11 cellular contexts compared by ENCODE assay signal in the genomic region with DNA sequence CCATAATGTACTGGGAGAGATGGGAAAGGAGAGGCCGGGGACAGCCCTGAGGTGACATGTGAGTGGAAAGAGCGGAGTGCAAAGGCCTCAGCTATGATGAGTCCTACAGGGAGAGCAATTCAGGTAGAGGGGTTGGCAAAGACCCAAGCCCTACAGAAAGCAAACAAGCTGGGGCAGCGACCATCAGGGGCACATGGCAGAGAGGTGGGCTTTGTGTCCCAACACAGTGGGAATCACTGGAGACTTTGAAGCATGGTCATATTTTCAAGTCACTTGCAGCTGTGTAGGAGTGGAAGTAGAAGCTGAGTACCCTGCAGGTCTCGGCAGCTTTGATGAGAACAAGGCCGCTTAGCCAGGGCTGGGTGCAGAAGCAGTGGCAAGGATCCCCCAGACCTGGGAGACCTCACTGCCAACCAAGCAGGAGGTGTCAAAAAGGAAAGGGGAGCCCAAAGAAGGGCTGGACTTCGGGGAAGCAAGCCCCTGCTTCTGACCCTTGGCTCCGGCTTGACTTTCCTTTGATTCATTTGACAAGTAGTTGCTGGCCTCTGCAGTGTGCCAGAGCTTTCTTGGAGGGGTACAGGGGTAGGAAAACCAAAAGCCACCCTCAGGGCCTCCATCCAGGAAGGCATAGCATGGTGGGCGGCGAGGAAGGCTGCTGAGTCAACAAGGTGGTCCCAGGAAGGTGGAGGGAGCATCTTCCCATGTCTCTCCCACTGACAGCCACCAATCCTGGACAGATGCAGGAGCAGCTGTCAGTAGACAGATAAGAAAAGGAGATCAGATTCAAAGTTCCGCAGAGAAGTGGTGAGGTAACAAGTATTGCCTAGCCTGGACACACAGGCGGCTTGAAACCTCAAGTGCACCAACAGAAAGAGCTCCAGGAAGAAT. TPM values are rescaled to one million over a fixed set of nuclear protein-coding genes. Genes with fewer than 3 reads are reported as not detected.
A peak's percentile ranks its signal among the peaks of the same experiment; 100 is the strongest.
DNase-seq lines count a peak whose midpoint lies in the region; ATAC-seq and TF ChIP-seq lines count a peak whose summit lies in the region.
"Had no signal": no experiment of that assay in that cellular context is flagged by ENCODE, and none has a peak within 500 bp of the region (broad histone marks: within the 10 kb centered on the region; RNA-seq: fewer than 3 reads in every experiment).

No MANE protein-coding gene starts in this region.

- ATAC-seq in activated naive CD8-positive, alpha-beta T cell treated with anti-CD3 and anti-CD28 coated beads, Interleukin-2, amount 50 U/mL, for 24 hours, result no peak
- ATAC-seq in right lobe of liver (no peak), aorta (ENCODE audit: low FRiP score) (no peak)
- ATAC-seq: heart left ventricle had no signal

- H3K27me3 Mint-ChIP-seq in activated naive CD8-positive, alpha-beta T cell, result no peaks in the 10 kb centered on the region
- H3K27me3 Mint-ChIP-seq in activated naive CD8-positive, alpha-beta T cell treated with anti-CD3 and anti-CD28 coated beads, Interleukin-2, amount 50 U/mL, for 24 hours, result no peaks in the 10 kb centered on the region
- H3K27me3 Mint-ChIP-seq: CD8-positive, alpha-beta memory T cell had no signal

- no peaks in the 10 kb centered on the region for H3K9me3 ChIP-seq in right lobe of liver
- no peaks in the 10 kb centered on the region for H3K9me3 ChIP-seq in aorta (ENCODE audit: control insufficient read depth, low read length)
- no peaks in the 10 kb centered on the region for H3K9me3 ChIP-seq in tibial nerve
- H3K9me3 ChIP-seq: heart left ventricle had no signal

- H3K4me1 ChIP-seq in right lobe of liver (peaks cover 0 to 17% (median 4%) of the 10 kb centered on the region in 4 donors), aorta (ENCODE audit: control insufficient read depth in 1 of 2, insufficient read depth in 2 of 2, low read length in 2 of 2) (no peaks in the 10 kb centered on the region), tibial nerve (peaks cover 0 to 42% (median 21%) of the 10 kb centered on the region in 4 donors)

- TF ChIP-seq POLR2A in Raji (IDR thresholded peaks at IDR 0.05; ENCODE audit: insufficient read depth, low read depth, low read length), result peak; percentile 46; the same call in 1 of the 2 replicates
- peak; percentile 15 for TF ChIP-seq POLR2A in right lobe of liver (IDR thresholded peaks at IDR 0.05)
- no peak for TF ChIP-seq POLR2A in tibial nerve (IDR thresholded peaks at IDR 0.05)

- H3K27ac Mint-ChIP-seq in activated naive CD8-positive, alpha-beta T cell, result peak overlapping the region; percentile 46
- no peak overlapping the region for H3K27ac Mint-ChIP-seq in activated naive CD8-positive, alpha-beta T cell treated with anti-CD3 and anti-CD28 coated beads, Interleukin-2, amount 50 U/mL, for 24 hours

- no peak overlapping the region for H3K4me3 Mint-ChIP-seq in activated naive CD8-positive, alpha-beta T cell
- no peak overlapping the region for H3K4me3 Mint-ChIP-seq in activated naive CD8-positive, alpha-beta T cell treated with anti-CD3 and anti-CD28 coated beads, Interleukin-2, amount 50 U/mL, for 24 hours
- H3K4me3 Mint-ChIP-seq: CD8-positive, alpha-beta memory T cell had no signal

- intact Hi-C loops in right lobe of liver (cut with DNase I) (no loop called here), aorta (cut with DNase I) (no loop called here)

- H3K36me3 ChIP-seq in right lobe of liver, result peaks cover 0 to 2% (median 0%) of the 10 kb centered on the region in 4 donors
- H3K36me3 ChIP-seq in aorta (ENCODE audit: control insufficient read depth in 1 of 2, insufficient read depth in 2 of 2, low read length in 1 of 2), result no peaks in the 10 kb centered on the region
- H3K36me3 ChIP-seq in tibial nerve, result peaks cover 0 to 4% (median 0%) of the 10 kb centered on the region in 3 donors

- TF ChIP-seq EP300 in tibial nerve (IDR thresholded peaks at IDR 0.05), result no peak

- TF ChIP-seq CTCF in right lobe of liver (IDR thresholded peaks at IDR 0.05) (no peak), tibial nerve (IDR thresholded peaks at IDR 0.05) (no peak)

- no peak overlapping the region for H3K27ac ChIP-seq in right lobe of liver
- no peak overlapping the region for H3K27ac ChIP-seq in aorta (ENCODE audit: low read depth in 1 of 2, low read length in 2 of 2)
- no peak overlapping the region for H3K27ac ChIP-seq in tibial nerve

- H3K4me3 ChIP-seq in right lobe of liver, result no peak overlapping the region
- H3K4me3 ChIP-seq in aorta (ENCODE audit: low read length in 2 of 2), result no peak overlapping the region
- no peak overlapping the region for H3K4me3 ChIP-seq in tibial nerve
- H3K4me3 ChIP-seq: heart left ventricle had no signal

- peaks cover 26% of the 10 kb centered on the region for H3K4me1 Mint-ChIP-seq in activated naive CD8-positive, alpha-beta T cell (ENCODE audit: low read depth)
- H3K4me1 Mint-ChIP-seq in activated naive CD8-positive, alpha-beta T cell treated with anti-CD3 and anti-CD28 coated beads, Interleukin-2, amount 50 U/mL, for 24 hours, result peaks cover 23% of the 10 kb centered on the region

- WGBS in right lobe of liver (ENCODE audit: insufficient coverage, low coverage, low lambda C conversion rate, missing lambda C conversion rate), result 87% methylated on average over 3 of the region's 11 CpGs
- WGBS in aorta, 2 donors, result 77 to 82% methylated on average over 11 of the region's 11 CpGs
- 87% methylated on average over 11 of the region's 11 CpGs for WGBS in tibial nerve, 2 donors

- H3K27me3 ChIP-seq in right lobe of liver, result no peaks in the 10 kb centered on the region
- H3K27me3 ChIP-seq in aorta (ENCODE audit: control insufficient read depth in 1 of 2, insufficient read depth in 2 of 2, low read length in 1 of 2), result no peaks in the 10 kb centered on the region
- H3K27me3 ChIP-seq in tibial nerve, result no peaks in the 10 kb centered on the region
- H3K27me3 ChIP-seq: heart left ventricle had no signal

- no peak for DNase-seq in activated naive CD8-positive, alpha-beta T cell treated with anti-CD3 and anti-CD28 coated beads, Interleukin-2, amount 50 U/mL, for 24 hours
- DNase-seq in right lobe of liver, result peak; percentile 11 to 42 (median 27)
- peak; percentile 44 to 47 for DNase-seq in aorta
- DNase-seq in tibial nerve (ENCODE audit: low spot score in 2 of 2), result no peak
- DNase-seq in GM19240 (ENCODE audit: insufficient read length, low spot score), result no peak
- DNase-seq in COLO829 (ENCODE audit: low spot score), result no peak
- DNase-seq: NCI-H1105 had no signal

- no peaks in the 10 kb centered on the region for H3K36me3 Mint-ChIP-seq in activated naive CD8-positive, alpha-beta T cell
- peaks cover 17% of the 10 kb centered on the region for H3K36me3 Mint-ChIP-seq in activated naive CD8-positive, alpha-beta T cell treated with anti-CD3 and anti-CD28 coated beads, Interleukin-2, amount 50 U/mL, for 24 hours (ENCODE audit: low read depth)

- no peaks in the 10 kb centered on the region for H3K9me3 Mint-ChIP-seq in activated naive CD8-positive, alpha-beta T cell (ENCODE audit: low read depth)
- no peaks in the 10 kb centered on the region for H3K9me3 Mint-ChIP-seq in activated naive CD8-positive, alpha-beta T cell treated with anti-CD3 and anti-CD28 coated beads, Interleukin-2, amount 50 U/mL, for 24 hours
- H3K9me3 Mint-ChIP-seq: CD8-positive, alpha-beta memory T cell had no signal

RNA-seq across cellular contexts. Expression of a gene that starts 1.9 kb away (rescaled TPM):
- total RNA-seq in right lobe of liver, result under 1 TPM in 3 of 6 experiments, not detected in 3; 0.31 to 0.56 (median 0.46) TPM
- total RNA-seq in aorta, result 1 to 10 TPM; 4.1 to 4.8 TPM
- 1 to 10 TPM; 8.0 to 9.5 TPM for polyA plus RNA-seq in aorta
- total RNA-seq in tibial nerve, result under 1 TPM in 1 of 4 donors, not detected in 3; 0.98 TPM
- polyA plus RNA-seq: CD8-positive, alpha-beta memory T cell had no signal

RNA-seq across cellular contexts. Expression of a gene that starts 15.0 kb away (rescaled TPM):
- total RNA-seq in right lobe of liver (10 to 100 TPM in 5 of 6 experiments, 1 to 10 TPM in 1; 8.7 to 22.9 (median 14.6) TPM), aorta (10 to 100 TPM; 27.6 to 35.7 TPM), tibial nerve (100 to 1,000 TPM in 1 of 4 donors, 10 to 100 TPM in 3; 31.0 to 104 (median 89.5) TPM)
- 10 to 100 TPM in 1 of 2 donors, 1 to 10 TPM in 1; 8.4 to 35.6 TPM for polyA plus RNA-seq in aorta

RNA-seq across cellular contexts. Expression of a gene that starts 22.8 kb away (rescaled TPM):
- total RNA-seq in right lobe of liver (10 to 100 TPM; 30.7 to 48.1 (median 36.9) TPM), aorta (100 to 1,000 TPM in 1 of 2 donors, 10 to 100 TPM in 1; 96.1 to 105 TPM), tibial nerve (100 to 1,000 TPM; 113 to 139 (median 126) TPM)
- 10 to 100 TPM; 80.1 to 91.6 TPM for polyA plus RNA-seq in aorta

RNA-seq across cellular contexts. Expression of a gene that starts 36.8 kb away (rescaled TPM):
- 10 to 100 TPM in 4 of 6 experiments, 1 to 10 TPM in 2; 7.8 to 37.8 (median 14.3) TPM for total RNA-seq in right lobe of liver
- total RNA-seq in aorta, result 1,000 to 10,000 TPM in 1 of 2 donors, 100 to 1,000 TPM in 1; 856 to 1,098 TPM
- polyA plus RNA-seq in aorta, result 1,000 to 10,000 TPM in 1 of 2 donors, 100 to 1,000 TPM in 1; 293 to 2,243 TPM
- total RNA-seq in tibial nerve, result 100 to 1,000 TPM; 142 to 440 (median 264) TPM

RNA-seq across cellular contexts. Expression of a gene that starts 56.0 kb away (rescaled TPM):
- total RNA-seq in right lobe of liver, result 10 to 100 TPM; 36.4 to 73.4 (median 57.3) TPM
- 10 to 100 TPM; 49.5 to 53.4 TPM for total RNA-seq in aorta
- polyA plus RNA-seq in aorta, result 10 to 100 TPM; 31.6 to 93.1 TPM
- total RNA-seq in tibial nerve, result 10 to 100 TPM; 33.9 to 87.9 (median 71.0) TPM

Comparison
In these comparisons a context has a peak if more than half of its experiments do, and no peak if none do; other contexts are left out.
1. DNase-seq: peak in right lobe of liver (3 of 3) and aorta (2 of 2); none in activated naive CD8-positive, alpha-beta T cell treated with anti-CD3 and anti-CD28 coated beads, Interleukin-2, amount 50 U/mL, for 24 hours (single experiment), tibial nerve (0 of 2), GM19240 (single experiment) and COLO829 (single experiment).
2. POLR2A ChIP-seq: peak in Raji (single experiment) and right lobe of liver (single experiment); none in tibial nerve (0 of 2).